Comparison of ENCODE assay signal across 1 cellular context in the genomic region with DNA sequence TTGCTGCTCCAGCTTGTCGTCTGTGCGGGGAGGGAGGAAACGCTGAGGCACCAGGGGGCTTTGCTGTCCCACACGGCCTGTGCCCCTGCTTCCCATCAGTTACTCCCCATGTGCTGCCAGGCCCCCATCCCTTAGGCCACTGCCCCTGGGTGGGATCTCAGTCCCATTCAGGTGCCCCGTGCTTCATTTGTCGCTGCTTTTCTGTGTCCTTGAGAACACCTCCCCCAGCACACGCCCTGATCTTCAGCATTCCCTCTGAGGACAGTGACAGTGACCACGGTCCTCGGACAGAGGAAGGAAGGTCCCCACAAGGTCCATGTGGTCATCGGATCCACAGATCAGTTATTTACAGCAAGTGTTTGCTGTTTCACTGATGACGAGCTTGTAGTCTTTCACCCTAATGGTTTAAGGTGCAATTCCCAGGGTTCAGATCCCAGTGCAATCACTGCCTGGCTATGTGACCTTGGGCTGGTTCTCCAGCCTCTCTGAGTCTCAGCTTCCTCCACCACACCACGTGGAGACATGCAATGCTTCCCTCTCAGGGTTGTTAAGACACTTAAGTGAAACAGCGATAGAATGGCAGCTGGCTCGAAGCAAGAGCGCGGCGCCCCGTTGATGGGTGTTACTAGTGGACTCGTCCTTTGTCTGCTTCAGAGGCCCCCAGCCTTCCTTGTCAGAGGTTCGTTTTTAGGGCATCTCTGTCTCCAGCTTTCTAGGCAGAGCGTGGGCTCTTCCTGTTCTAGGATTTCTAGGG.
TF ChIP-seq lines count a peak whose summit lies in the region.

No MANE protein-coding gene starts in this region.

TF ChIP-seq in HepG2, 621 proteins besides CTCF, POLR2A, EP300 and RAD21 (continued from another document and continues in another):
- TF ChIP-seq SRY (CRISPR knock-in tag; IDR thresholded peaks at IDR 0.05) (0 out of 2 replicates have a peak, but pooled peaks have one; percentile 38), LCORL (IDR thresholded peaks at IDR 0.05) (no peak), LCORL (CRISPR knock-in tag; IDR thresholded peaks at IDR 0.05) (no peak), ZNF724P (CRISPR knock-in tag; IDR thresholded peaks at IDR 0.05; ENCODE audit: borderline replicate concordance) (no peak), ZNF660 (CRISPR knock-in tag; IDR thresholded peaks at IDR 0.05; ENCODE audit: borderline replicate concordance, low read depth) (no peak), IKZF4 (CRISPR knock-in tag; IDR thresholded peaks at IDR 0.05; ENCODE audit: borderline replicate concordance, low read depth, not compliant biosample characterization) (no peak), ZNF782 (CRISPR knock-in tag; IDR thresholded peaks at IDR 0.05; ENCODE audit: borderline replicate concordance) (0 out of 2 replicates have a peak, but pooled peaks have one; percentile 59), RELA (CRISPR knock-in tag; IDR thresholded peaks at IDR 0.05) (no peak), HOXA3 (CRISPR knock-in tag; IDR thresholded peaks at IDR 0.05) (no peak), MEF2D (CRISPR knock-in tag; IDR thresholded peaks at IDR 0.05) (no peak), HHEX (CRISPR knock-in tag; IDR thresholded peaks at IDR 0.05) (no peak), POLR2AphosphoS2 (IDR thresholded peaks at IDR 0.05; ENCODE audit: low read depth, low read length) (no peak), KLF15 (CRISPR knock-in tag; IDR thresholded peaks at IDR 0.05; ENCODE audit: borderline replicate concordance) (no peak), ATF7 (IDR thresholded peaks at IDR 0.05) (no peak), ATF7 (CRISPR knock-in tag; IDR thresholded peaks at IDR 0.05) (no peak), TEAD3 (CRISPR knock-in tag; optimal IDR thresholded peaks at IDR 0.05; ENCODE audit: borderline replicate concordance) (peak; percentile 27), ZNF33A (CRISPR knock-in tag; IDR thresholded peaks at IDR 0.05; ENCODE audit: borderline replicate concordance) (no peak), CENPX (CRISPR knock-in tag; IDR thresholded peaks at IDR 0.05) (no peak), ZFP1 (CRISPR knock-in tag; IDR thresholded peaks at IDR 0.05) (no peak), ZNF552 (CRISPR knock-in tag; IDR thresholded peaks at IDR 0.05; ENCODE audit: borderline replicate concordance) (no peak), ZNF207 (IDR thresholded peaks at IDR 0.05; ENCODE audit: borderline replicate concordance) (no peak), GZF1 (CRISPR knock-in tag; IDR thresholded peaks at IDR 0.05) (no peak), ZNF225 (CRISPR knock-in tag; IDR thresholded peaks at IDR 0.05) (no peak), PAWR (CRISPR knock-in tag; IDR thresholded peaks at IDR 0.05; ENCODE audit: borderline replicate concordance) (no peak), HNF4A (CRISPR knock-in tag; IDR thresholded peaks at IDR 0.05) (peak; percentile 64), ZNF367 (CRISPR knock-in tag; IDR thresholded peaks at IDR 0.05; ENCODE audit: borderline replicate concordance) (no peak), NCOA5 (CRISPR knock-in tag; IDR thresholded peaks at IDR 0.05) (no peak), ELF1 (CRISPR knock-in tag; IDR thresholded peaks at IDR 0.05) (no peak), ZFP62 (CRISPR knock-in tag; IDR thresholded peaks at IDR 0.05) (no peak), MTA1 (CRISPR knock-in tag; IDR thresholded peaks at IDR 0.05; ENCODE audit: borderline replicate concordance) (0 out of 2 replicates have a peak, but pooled peaks have one; percentile 25), ZNF788 (CRISPR knock-in tag; IDR thresholded peaks at IDR 0.05; ENCODE audit: borderline replicate concordance) (no peak), SCMH1 (CRISPR knock-in tag; IDR thresholded peaks at IDR 0.05; ENCODE audit: borderline replicate concordance) (no peak), ZNF589 (CRISPR knock-in tag; conservative IDR thresholded peaks at IDR 0.05) (no peak), ZNF567 (CRISPR knock-in tag; IDR thresholded peaks at IDR 0.05; ENCODE audit: borderline replicate concordance) (no peak), GATA4 (IDR thresholded peaks at IDR 0.05; ENCODE audit: borderline replicate concordance, low read depth) (no peak), FOXJ3 (CRISPR knock-in tag; IDR thresholded peaks at IDR 0.05; ENCODE audit: borderline replicate concordance) (no peak), FOXA1 (IDR thresholded peaks at IDR 0.05) (no peak), FOXA1 (CRISPR knock-in tag; IDR thresholded peaks at IDR 0.05) (no peak), FOSL2 (CRISPR knock-in tag; IDR thresholded peaks at IDR 0.05) (no peak; the same call in 1 of the 2 replicates), BORCS8-MEF2B (CRISPR knock-in tag; IDR thresholded peaks at IDR 0.05) (0 out of 2 replicates have a peak, but pooled peaks have one; percentile 32)
- TF ChIP-seq, protein P1, sequence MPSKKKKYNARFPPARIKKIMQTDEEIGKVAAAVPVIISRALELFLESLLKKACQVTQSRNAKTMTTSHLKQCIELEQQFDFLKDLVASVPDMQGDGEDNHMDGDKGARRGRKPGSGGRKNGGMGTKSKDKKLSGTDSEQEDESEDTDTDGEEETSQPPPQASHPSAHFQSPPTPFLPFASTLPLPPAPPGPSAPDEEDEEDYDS (CRISPR knock-in tag; IDR thresholded peaks at IDR 0.05), result peak; percentile 37; the same call in 1 of the 2 replicates
- TF ChIP-seq, protein P2, sequence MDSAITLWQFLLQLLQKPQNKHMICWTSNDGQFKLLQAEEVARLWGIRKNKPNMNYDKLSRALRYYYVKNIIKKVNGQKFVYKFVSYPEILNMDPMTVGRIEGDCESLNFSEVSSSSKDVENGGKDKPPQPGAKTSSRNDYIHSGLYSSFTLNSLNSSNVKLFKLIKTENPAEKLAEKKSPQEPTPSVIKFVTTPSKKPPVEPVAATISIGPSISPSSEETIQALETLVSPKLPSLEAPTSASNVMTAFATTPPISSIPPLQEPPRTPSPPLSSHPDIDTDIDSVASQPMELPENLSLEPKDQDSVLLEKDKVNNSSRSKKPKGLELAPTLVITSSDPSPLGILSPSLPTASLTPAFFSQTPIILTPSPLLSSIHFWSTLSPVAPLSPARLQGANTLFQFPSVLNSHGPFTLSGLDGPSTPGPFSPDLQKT (CRISPR knock-in tag; IDR thresholded peaks at IDR 0.05; ENCODE audit: borderline replicate concordance), result no peak
- TF ChIP-seq, protein P3, sequence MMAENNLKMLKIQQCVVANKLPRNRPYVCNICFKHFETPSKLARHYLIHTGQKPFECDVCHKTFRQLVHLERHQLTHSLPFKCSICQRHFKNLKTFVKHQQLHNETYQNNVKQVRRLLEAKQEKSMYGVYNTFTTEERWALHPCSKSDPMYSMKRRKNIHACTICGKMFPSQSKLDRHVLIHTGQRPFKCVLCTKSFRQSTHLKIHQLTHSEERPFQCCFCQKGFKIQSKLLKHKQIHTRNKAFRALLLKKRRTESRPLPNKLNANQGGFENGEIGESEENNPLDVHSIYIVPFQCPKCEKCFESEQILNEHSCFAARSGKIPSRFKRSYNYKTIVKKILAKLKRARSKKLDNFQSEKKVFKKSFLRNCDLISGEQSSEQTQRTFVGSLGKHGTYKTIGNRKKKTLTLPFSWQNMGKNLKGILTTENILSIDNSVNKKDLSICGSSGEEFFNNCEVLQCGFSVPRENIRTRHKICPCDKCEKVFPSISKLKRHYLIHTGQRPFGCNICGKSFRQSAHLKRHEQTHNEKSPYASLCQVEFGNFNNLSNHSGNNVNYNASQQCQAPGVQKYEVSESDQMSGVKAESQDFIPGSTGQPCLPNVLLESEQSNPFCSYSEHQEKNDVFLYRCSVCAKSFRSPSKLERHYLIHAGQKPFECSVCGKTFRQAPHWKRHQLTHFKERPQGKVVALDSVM (CRISPR knock-in tag; IDR thresholded peaks at IDR 0.05), result no peak
- TF ChIP-seq, protein P4, sequence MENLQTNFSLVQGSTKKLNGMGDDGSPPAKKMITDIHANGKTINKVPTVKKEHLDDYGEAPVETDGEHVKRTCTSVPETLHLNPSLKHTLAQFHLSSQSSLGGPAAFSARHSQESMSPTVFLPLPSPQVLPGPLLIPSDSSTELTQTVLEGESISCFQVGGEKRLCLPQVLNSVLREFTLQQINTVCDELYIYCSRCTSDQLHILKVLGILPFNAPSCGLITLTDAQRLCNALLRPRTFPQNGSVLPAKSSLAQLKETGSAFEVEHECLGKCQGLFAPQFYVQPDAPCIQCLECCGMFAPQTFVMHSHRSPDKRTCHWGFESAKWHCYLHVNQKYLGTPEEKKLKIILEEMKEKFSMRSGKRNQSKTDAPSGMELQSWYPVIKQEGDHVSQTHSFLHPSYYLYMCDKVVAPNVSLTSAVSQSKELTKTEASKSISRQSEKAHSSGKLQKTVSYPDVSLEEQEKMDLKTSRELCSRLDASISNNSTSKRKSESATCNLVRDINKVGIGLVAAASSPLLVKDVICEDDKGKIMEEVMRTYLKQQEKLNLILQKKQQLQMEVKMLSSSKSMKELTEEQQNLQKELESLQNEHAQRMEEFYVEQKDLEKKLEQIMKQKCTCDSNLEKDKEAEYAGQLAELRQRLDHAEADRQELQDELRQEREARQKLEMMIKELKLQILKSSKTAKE (CRISPR knock-in tag; IDR thresholded peaks at IDR 0.05; ENCODE audit: borderline replicate concordance), result no peak
- TF ChIP-seq, protein P5, sequence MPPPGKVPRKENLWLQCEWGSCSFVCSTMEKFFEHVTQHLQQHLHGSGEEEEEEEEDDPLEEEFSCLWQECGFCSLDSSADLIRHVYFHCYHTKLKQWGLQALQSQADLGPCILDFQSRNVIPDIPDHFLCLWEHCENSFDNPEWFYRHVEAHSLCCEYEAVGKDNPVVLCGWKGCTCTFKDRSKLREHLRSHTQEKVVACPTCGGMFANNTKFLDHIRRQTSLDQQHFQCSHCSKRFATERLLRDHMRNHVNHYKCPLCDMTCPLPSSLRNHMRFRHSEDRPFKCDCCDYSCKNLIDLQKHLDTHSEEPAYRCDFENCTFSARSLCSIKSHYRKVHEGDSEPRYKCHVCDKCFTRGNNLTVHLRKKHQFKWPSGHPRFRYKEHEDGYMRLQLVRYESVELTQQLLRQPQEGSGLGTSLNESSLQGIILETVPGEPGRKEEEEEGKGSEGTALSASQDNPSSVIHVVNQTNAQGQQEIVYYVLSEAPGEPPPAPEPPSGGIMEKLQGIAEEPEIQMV (CRISPR knock-in tag; IDR thresholded peaks at IDR 0.05; ENCODE audit: low read depth), result no peak
- TF ChIP-seq, protein P6, sequence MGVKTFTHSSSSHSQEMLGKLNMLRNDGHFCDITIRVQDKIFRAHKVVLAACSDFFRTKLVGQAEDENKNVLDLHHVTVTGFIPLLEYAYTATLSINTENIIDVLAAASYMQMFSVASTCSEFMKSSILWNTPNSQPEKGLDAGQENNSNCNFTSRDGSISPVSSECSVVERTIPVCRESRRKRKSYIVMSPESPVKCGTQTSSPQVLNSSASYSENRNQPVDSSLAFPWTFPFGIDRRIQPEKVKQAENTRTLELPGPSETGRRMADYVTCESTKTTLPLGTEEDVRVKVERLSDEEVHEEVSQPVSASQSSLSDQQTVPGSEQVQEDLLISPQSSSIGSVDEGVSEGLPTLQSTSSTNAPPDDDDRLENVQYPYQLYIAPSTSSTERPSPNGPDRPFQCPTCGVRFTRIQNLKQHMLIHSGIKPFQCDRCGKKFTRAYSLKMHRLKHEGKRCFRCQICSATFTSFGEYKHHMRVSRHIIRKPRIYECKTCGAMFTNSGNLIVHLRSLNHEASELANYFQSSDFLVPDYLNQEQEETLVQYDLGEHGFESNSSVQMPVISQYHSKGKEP (CRISPR knock-in tag; IDR thresholded peaks at IDR 0.05), result no peak
- TF ChIP-seq, protein P7, sequence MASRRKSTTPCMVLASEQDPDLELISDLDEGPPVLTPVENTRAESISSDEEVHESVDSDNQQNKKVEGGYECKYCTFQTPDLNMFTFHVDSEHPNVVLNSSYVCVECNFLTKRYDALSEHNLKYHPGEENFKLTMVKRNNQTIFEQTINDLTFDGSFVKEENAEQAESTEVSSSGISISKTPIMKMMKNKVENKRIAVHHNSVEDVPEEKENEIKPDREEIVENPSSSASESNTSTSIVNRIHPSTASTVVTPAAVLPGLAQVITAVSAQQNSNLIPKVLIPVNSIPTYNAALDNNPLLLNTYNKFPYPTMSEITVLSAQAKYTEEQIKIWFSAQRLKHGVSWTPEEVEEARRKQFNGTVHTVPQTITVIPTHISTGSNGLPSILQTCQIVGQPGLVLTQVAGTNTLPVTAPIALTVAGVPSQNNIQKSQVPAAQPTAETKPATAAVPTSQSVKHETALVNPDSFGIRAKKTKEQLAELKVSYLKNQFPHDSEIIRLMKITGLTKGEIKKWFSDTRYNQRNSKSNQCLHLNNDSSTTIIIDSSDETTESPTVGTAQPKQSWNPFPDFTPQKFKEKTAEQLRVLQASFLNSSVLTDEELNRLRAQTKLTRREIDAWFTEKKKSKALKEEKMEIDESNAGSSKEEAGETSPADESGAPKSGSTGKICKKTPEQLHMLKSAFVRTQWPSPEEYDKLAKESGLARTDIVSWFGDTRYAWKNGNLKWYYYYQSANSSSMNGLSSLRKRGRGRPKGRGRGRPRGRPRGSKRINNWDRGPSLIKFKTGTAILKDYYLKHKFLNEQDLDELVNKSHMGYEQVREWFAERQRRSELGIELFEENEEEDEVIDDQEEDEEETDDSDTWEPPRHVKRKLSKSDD (CRISPR knock-in tag; IDR thresholded peaks at IDR 0.05; ENCODE audit: low read depth), result 0 out of 2 replicates have a peak, but pooled peaks have one; percentile 8
- TF ChIP-seq, protein P8, sequence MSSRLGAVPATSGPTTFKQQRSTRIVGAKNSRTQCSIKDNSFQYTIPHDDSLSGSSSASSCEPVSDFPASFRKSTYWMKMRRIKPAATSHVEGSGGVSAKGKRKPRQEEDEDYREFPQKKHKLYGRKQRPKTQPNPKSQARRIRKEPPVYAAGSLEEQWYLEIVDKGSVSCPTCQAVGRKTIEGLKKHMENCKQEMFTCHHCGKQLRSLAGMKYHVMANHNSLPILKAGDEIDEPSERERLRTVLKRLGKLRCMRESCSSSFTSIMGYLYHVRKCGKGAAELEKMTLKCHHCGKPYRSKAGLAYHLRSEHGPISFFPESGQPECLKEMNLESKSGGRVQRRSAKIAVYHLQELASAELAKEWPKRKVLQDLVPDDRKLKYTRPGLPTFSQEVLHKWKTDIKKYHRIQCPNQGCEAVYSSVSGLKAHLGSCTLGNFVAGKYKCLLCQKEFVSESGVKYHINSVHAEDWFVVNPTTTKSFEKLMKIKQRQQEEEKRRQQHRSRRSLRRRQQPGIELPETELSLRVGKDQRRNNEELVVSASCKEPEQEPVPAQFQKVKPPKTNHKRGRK (CRISPR knock-in tag; IDR thresholded peaks at IDR 0.05), result no peak
- TF ChIP-seq, protein P9, sequence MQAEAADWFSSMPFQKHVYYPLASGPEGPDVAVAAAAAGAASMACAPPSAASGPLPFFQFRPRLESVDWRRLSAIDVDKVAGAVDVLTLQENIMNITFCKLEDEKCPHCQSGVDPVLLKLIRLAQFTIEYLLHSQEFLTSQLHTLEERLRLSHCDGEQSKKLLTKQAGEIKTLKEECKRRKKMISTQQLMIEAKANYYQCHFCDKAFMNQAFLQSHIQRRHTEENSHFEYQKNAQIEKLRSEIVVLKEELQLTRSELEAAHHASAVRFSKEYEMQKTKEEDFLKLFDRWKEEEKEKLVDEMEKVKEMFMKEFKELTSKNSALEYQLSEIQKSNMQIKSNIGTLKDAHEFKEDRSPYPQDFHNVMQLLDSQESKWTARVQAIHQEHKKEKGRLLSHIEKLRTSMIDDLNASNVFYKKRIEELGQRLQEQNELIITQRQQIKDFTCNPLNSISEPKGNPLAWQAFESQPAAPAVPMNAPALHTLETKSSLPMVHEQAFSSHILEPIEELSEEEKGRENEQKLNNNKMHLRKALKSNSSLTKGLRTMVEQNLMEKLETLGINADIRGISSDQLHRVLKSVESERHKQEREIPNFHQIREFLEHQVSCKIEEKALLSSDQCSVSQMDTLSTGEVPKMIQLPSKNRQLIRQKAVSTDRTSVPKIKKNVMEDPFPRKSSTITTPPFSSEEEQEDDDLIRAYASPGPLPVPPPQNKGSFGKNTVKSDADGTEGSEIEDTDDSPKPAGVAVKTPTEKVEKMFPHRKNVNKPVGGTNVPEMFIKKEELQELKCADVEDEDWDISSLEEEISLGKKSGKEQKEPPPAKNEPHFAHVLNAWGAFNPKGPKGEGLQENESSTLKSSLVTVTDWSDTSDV (CRISPR knock-in tag; IDR thresholded peaks at IDR 0.05), result no peak
